18 cellular contexts compared by ENCODE assay signal in the genomic region with DNA sequence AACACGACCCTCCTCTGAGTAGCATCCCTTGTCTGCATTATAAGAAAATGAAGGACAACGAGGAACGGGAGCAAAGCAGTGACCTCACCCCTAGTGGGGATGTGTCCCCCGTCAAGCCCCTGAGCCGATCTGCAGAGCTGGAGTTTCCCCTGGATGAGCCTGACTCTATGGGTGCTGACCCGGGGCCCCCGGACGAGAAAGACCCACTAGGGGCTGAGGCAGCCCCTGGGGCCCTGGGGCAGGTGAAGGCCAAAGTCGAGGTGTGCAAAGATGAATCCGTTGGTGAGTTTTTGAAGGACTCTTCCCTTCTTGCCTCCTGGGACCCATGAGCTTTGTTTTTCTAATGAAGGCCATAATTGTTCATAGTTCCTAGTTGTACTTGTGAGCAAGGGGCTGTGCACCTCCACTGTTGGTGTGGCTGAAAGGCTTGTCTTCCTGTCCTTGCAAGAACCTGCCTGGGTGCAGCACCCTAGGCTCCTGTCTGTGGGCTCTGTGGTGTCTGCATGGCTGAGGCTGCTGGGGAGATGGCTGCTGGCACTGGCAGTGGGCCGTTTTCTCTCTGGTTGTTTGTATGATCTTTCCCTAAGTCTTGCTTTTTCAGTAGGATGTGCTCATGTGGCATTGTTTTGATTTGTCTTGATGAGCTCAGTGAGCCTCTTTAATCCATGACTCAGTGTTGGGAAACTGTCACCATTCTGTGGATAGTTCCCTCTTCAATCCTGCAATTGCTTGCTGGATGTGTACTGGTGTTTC. TPM values are rescaled to one million over a fixed set of nuclear protein-coding genes. Genes with fewer than 3 reads are reported as not detected.
A peak's percentile ranks its signal among the peaks of the same experiment; 100 is the strongest.
DNase-seq lines count a peak whose midpoint lies in the region; FAIRE-seq and TF ChIP-seq lines count a peak whose summit lies in the region.
"Had no signal": no experiment of that assay in that cellular context is flagged by ENCODE, and none has a peak within 500 bp of the region (broad histone marks: within the 10 kb centered on the region; RNA-seq: fewer than 3 reads in every experiment).

No MANE protein-coding gene starts in this region.

- FAIRE-seq in bronchial epithelial cell (lab: Jason Lieb, UNC) = peak; percentile 72

- DNase-seq in AG20443 (ENCODE audit: low spot score) (peak; percentile 77), GM04503 (ENCODE audit: low read depth) (peak; percentile 53), bronchial epithelial cell (ENCODE audit: low read depth) (no peak), mesenchymal stem cell (peak; percentile 26), NAMALWA (ENCODE audit: low spot score) (no peak), D341Med (ENCODE audit: low spot score) (no peak), breast epithelium (ENCODE audit: low spot score in 2 of 2) (no peak), WERI-Rb-1 (no peak)
- DNase-seq: activated CD4-positive, alpha-beta T cell treated with anti-CD3 and anti-CD28 coated beads for 48 hours; activated T-cell treated with anti-CD3 and anti-CD28 coated beads, Interleukin-2, amount 50 U/mL, for 24 hours; amniotic stem cell; dermis blood vessel endothelial cell; DND-41; naive B cell; NCI-H2081; NCI-H526; retina had no signal

- 96% methylated on average over 11 of the region's 11 CpGs for WGBS in mesenchymal stem cell

- no peak overlapping the region for H2BK12ac ChIP-seq in mesenchymal stem cell (ENCODE audit: low read length in 2 of 2)

- H2AK5ac ChIP-seq in mesenchymal stem cell (ENCODE audit: low read length, severe bottlenecking) = no peak overlapping the region

- TF ChIP-seq POLR2A in breast epithelium (IDR thresholded peaks at IDR 0.05) = no peak

- no peak overlapping the region for H2BK120ac ChIP-seq in mesenchymal stem cell (ENCODE audit: low read depth, low read length)

- no peak overlapping the region for H4K8ac ChIP-seq in mesenchymal stem cell (ENCODE audit: low read length)

- H3K23ac ChIP-seq in mesenchymal stem cell (ENCODE audit: low read length in 2 of 2) = no peak overlapping the region

- H2BK15ac ChIP-seq in mesenchymal stem cell (ENCODE audit: low read depth, poor library complexity, severe bottlenecking) = no peak overlapping the region

- H3K27ac ChIP-seq in mesenchymal stem cell (ENCODE audit: low read length, poor library complexity, severe bottlenecking) (no peak overlapping the region), breast epithelium (no peak overlapping the region), WERI-Rb-1 (no peak overlapping the region)
- H3K27ac ChIP-seq: BLaER1 treated with 17β-estradiol and CSF1 and Interleukin-3, amounts not matched to agents 10 nM and 100 nM had no signal

- no peak overlapping the region for H3K18ac ChIP-seq in mesenchymal stem cell (ENCODE audit: low read depth in 1 of 2, low read length in 2 of 2)

- H3K27me3 ChIP-seq in bronchial epithelial cell (ENCODE audit: control insufficient read depth, insufficient read depth, low read length) (no peaks in the 10 kb centered on the region), mesenchymal stem cell (ENCODE audit: control insufficient read depth in 1 of 2, insufficient read depth in 1 of 2, low read length in 2 of 2) (no peaks in the 10 kb centered on the region), breast epithelium (no peaks in the 10 kb centered on the region), WERI-Rb-1 (ENCODE audit: insufficient read depth, low read depth, severe bottlenecking) (no peaks in the 10 kb centered on the region)
- H3K27me3 ChIP-seq: BLaER1 treated with 17β-estradiol and CSF1 and Interleukin-3, amounts not matched to agents 10 nM and 100 nM had no signal

- TF ChIP-seq CTCF in bronchial epithelial cell (IDR thresholded peaks at IDR 0.05; ENCODE audit: insufficient read depth, low read length, severe bottlenecking) (no peak), breast epithelium (IDR thresholded peaks at IDR 0.05) (no peak), WERI-Rb-1 (IDR thresholded peaks at IDR 0.05; ENCODE audit: low read depth, low read length) (no peak)

- no peak overlapping the region for H3K14ac ChIP-seq in mesenchymal stem cell (ENCODE audit: low read length in 2 of 2)

- peak overlapping the region; percentile 14 for H3K9ac ChIP-seq in mesenchymal stem cell (ENCODE audit: low read length)

- H2AFZ ChIP-seq in mesenchymal stem cell (ENCODE audit: low read depth, low read length) = no peak overlapping the region

- H3K4me3 ChIP-seq in bronchial epithelial cell (ENCODE audit: low read depth, low read length) = no peak overlapping the region
- H3K4me3 ChIP-seq in mesenchymal stem cell (ENCODE audit: insufficient read depth in 1 of 2, low read depth in 1 of 2, low read length in 2 of 2) = no peak overlapping the region
- H3K4me3 ChIP-seq in breast epithelium = no peak overlapping the region
- no peak overlapping the region for H3K4me3 ChIP-seq in WERI-Rb-1 (ENCODE audit: low read depth, low read length)
- H3K4me3 ChIP-seq: BLaER1 treated with 17β-estradiol and CSF1 and Interleukin-3, amounts not matched to agents 10 nM and 100 nM had no signal

- H3K36me3 ChIP-seq in bronchial epithelial cell (ENCODE audit: control insufficient read depth, insufficient read depth, low read length) (peaks cover 63% of the 10 kb centered on the region), mesenchymal stem cell (ENCODE audit: control insufficient read depth in 1 of 2, insufficient read depth in 2 of 2, low read depth in 1 of 2, low read length in 2 of 2) (peaks cover 91 to 94% of the 10 kb centered on the region in 2 experiments), breast epithelium (peaks cover 30% of the 10 kb centered on the region), WERI-Rb-1 (peaks cover 100% of the 10 kb centered on the region)

- no peak overlapping the region for H2BK5ac ChIP-seq in mesenchymal stem cell (ENCODE audit: low read depth, low read length, poor library complexity, severe bottlenecking)

- no peak overlapping the region for H3K4me2 ChIP-seq in mesenchymal stem cell (ENCODE audit: low read length, poor library complexity, severe bottlenecking)

- no peak overlapping the region for H3K4ac ChIP-seq in mesenchymal stem cell (ENCODE audit: low read depth in 1 of 2, low read length in 2 of 2)

- no peak overlapping the region for H4K91ac ChIP-seq in mesenchymal stem cell (ENCODE audit: low read length)

- H3K9me3 ChIP-seq in mesenchymal stem cell (ENCODE audit: control insufficient read depth, low read length) (no peaks in the 10 kb centered on the region), breast epithelium (no peaks in the 10 kb centered on the region), WERI-Rb-1 (ENCODE audit: severe bottlenecking) (no peaks in the 10 kb centered on the region)
- H3K9me3 ChIP-seq: BLaER1 treated with 17β-estradiol and CSF1 and Interleukin-3, amounts not matched to agents 10 nM and 100 nM had no signal

- H3K4me1 ChIP-seq in mesenchymal stem cell (ENCODE audit: control insufficient read depth, insufficient read depth, low read depth, low read length) (peaks cover 4% of the 10 kb centered on the region), breast epithelium (no peaks in the 10 kb centered on the region)

- H3K79me1 ChIP-seq in mesenchymal stem cell (replicated peaks; ENCODE audit: low read length, poor library complexity, severe bottlenecking) = peaks cover 60% of the 10 kb centered on the region

- intact Hi-C loops in breast epithelium (cut with DNase I; ENCODE audit: low total_unique reads) = no loop called here

RNA-seq across cellular contexts. Expression of gene DGCR8, which starts 10.1 kb away (rescaled TPM):
- 30.5 and 39.8 TPM in 2 replicates for total RNA-seq in bronchial epithelial cell
- 11.9 TPM for polyA plus RNA-seq in mesenchymal stem cell (2013, experiment 1 of 2)
- polyA plus RNA-seq in mesenchymal stem cell (2013, experiment 2 of 2) = 11.1 TPM
- total RNA-seq in breast epithelium = 10 to 100 TPM; 18.4 to 34.7 (median 29.0) TPM

RNA-seq across cellular contexts. Expression of gene RANBP1, which starts 25.8 kb away (rescaled TPM):
- total RNA-seq in bronchial epithelial cell (147 and 263 TPM in 2 replicates), breast epithelium (100 to 1,000 TPM; 131 to 202 (median 146) TPM)
- 126 TPM for polyA plus RNA-seq in mesenchymal stem cell (2013, experiment 1 of 2)
- polyA plus RNA-seq in mesenchymal stem cell (2013, experiment 2 of 2) = 125 TPM

RNA-seq across cellular contexts. Expression of gene TRMT2A, which starts 26.9 kb away (rescaled TPM):
- 37.9 and 40.7 TPM in 2 replicates for total RNA-seq in bronchial epithelial cell
- polyA plus RNA-seq in mesenchymal stem cell (2013, experiment 1 of 2) = 20.4 TPM
- polyA plus RNA-seq in mesenchymal stem cell (2013, experiment 2 of 2) = 22.5 TPM
- total RNA-seq in breast epithelium = 10 to 100 TPM; 49.8 to 72.4 (median 51.1) TPM

RNA-seq across cellular contexts. Expression of gene ZDHHC8, which starts 41.5 kb away (rescaled TPM):
- total RNA-seq in bronchial epithelial cell (4.1 and 6.6 TPM in 2 replicates), breast epithelium (10 to 100 TPM; 10.2 to 14.1 (median 11.2) TPM)
- 53.0 TPM for polyA plus RNA-seq in mesenchymal stem cell (2013, experiment 1 of 2)
- 50.1 TPM for polyA plus RNA-seq in mesenchymal stem cell (2013, experiment 2 of 2)

Comparison
In these comparisons a context has a peak if more than half of its experiments do, and no peak if none do; other contexts are left out.
1. DNase-seq: peak in AG20443 (single experiment), GM04503 (single experiment) and mesenchymal stem cell (single experiment); none in bronchial epithelial cell (single experiment), NAMALWA (single experiment), D341Med (single experiment), breast epithelium (0 of 2) and WERI-Rb-1 (single experiment).